Comparison of ENCODE assay signal across 24 cellular contexts in the genomic region with DNA sequence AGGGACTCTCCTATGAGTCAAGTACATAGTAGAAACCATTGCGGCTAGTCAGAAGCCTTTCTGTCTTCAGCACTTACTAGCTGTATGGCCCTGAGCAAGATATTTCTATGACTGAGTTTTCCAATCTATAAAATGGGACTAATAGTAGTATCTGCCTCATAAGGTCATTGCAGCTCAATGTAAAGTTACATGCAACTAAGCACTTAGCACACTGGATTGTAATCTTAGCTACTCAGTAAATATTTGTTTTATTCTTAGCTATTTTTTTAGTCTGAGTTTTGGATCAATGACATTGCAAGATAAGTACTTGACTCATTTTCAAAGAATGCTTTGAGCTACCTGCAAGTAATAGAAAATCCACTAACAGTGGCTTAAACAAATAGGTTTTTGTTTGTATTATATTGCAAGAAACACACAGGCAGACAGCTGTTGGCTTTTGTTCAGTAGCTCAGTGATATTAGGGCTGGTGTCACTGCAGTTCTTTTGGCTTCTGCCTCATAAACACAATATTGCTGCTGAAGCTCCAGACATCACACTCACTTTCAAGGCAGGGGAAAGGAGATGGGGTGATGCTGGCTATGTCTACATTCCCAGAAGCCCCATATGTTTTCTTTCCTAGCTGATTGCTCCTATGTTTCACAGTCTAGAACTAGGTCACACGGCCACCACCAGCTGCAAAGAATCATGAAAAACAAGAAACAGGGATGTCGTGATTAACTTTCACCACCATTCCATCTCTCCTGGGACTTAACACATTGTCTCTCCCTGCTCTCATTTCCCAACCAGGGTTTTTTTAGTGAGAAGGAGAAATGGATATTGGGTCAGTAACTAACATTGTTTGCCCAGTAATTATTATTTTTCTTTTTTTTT. TPM values are rescaled to one million over a fixed set of nuclear protein-coding genes. Genes with fewer than 3 reads are reported as not detected.
DNase-seq lines count a peak whose midpoint lies in the region; ATAC-seq and TF ChIP-seq lines count a peak whose summit lies in the region.
"Had no signal": no experiment of that assay in that cellular context is flagged by ENCODE, and none has a peak within 500 bp of the region (broad histone marks: within the 10 kb centered on the region; RNA-seq: fewer than 3 reads in every experiment).

No MANE protein-coding gene starts in this region.

- no peaks in the 10 kb centered on the region for H3K9me3 ChIP-seq in right atrium auricular region
- H3K9me3 ChIP-seq: body of pancreas, stomach, transverse colon had no signal

- DNase-seq in cardiac septum (ENCODE audit: low spot score), result peak; percentile 9
- DNase-seq in right atrium auricular region (ENCODE audit: low spot score), result no peak
- DNase-seq in SW480 (ENCODE audit: low spot score), result peak; percentile 46
- DNase-seq in kidney tubule cell (ENCODE audit: low spot score), result peak; percentile 56
- no peak for DNase-seq in effector CD4-positive, alpha-beta T cell
- DNase-seq in glutamatergic neuron, result no peak
- no peak for DNase-seq in NCI-H1105 treated with DMSO at 0.1 percent for 48 hours (lab: John Stamatoyannopoulos, UW)
- DNase-seq: ACHN; activated CD4-positive, alpha-beta T cell treated with anti-CD3 and anti-CD28 coated beads, Interleukin-2, amount 50 U/mL, for 48 hours; activated gamma-delta T cell; body of pancreas; C1 segment of cervical spinal cord; DMS 273 treated with DMSO at 0.1 percent for 48 hours; left colon; naive thymus-derived CD8-positive, alpha-beta T cell; NCI-H1105; NCI-H2081 treated with DMSO at 0.1 percent for 48 hours; NCI-H446; right cardiac atrium; stomach; transverse colon had no signal

- no peak overlapping the region for H3K27ac Mint-ChIP-seq in glutamatergic neuron (ENCODE audit: unreplicated experiment)

- H3K36me3 Mint-ChIP-seq in glutamatergic neuron (ENCODE audit: unreplicated experiment), result no peaks in the 10 kb centered on the region
- H3K36me3 Mint-ChIP-seq: naive thymus-derived CD8-positive, alpha-beta T cell had no signal

- peaks cover 4% of the 10 kb centered on the region for H3K4me1 Mint-ChIP-seq in glutamatergic neuron (ENCODE audit: low read depth, unreplicated experiment)

- H3K9me3 Mint-ChIP-seq in glutamatergic neuron (ENCODE audit: unreplicated experiment), result no peaks in the 10 kb centered on the region
- H3K9me3 Mint-ChIP-seq: endodermal cell; naive thymus-derived CD8-positive, alpha-beta T cell had no signal

- no peak overlapping the region for H3K27ac ChIP-seq in right atrium auricular region
- H3K27ac ChIP-seq: body of pancreas, stomach, transverse colon had no signal

- no peak overlapping the region for H3K4me3 ChIP-seq in right atrium auricular region
- H3K4me3 ChIP-seq: body of pancreas, stomach, transverse colon had no signal

- H3K27me3 ChIP-seq in right atrium auricular region, result no peaks in the 10 kb centered on the region
- H3K27me3 ChIP-seq: body of pancreas had no signal

- H3K36me3 ChIP-seq in right atrium auricular region, result no peaks in the 10 kb centered on the region
- H3K36me3 ChIP-seq: stomach, transverse colon had no signal

- peaks cover 0 to 2% of the 10 kb centered on the region in 2 donors for H3K4me1 ChIP-seq in right atrium auricular region
- H3K4me1 ChIP-seq: body of pancreas, stomach, transverse colon had no signal

- TF ChIP-seq CTCF in right atrium auricular region (IDR thresholded peaks at IDR 0.05) (no peak), glutamatergic neuron (IDR thresholded peaks at IDR 0.05; ENCODE audit: partially characterized antibody, unreplicated experiment) (no peak)

- intact Hi-C loops in cardiac septum (cut with DNase I), result no loop called here

- H3K4me3 Mint-ChIP-seq in glutamatergic neuron (ENCODE audit: unreplicated experiment), result no peak overlapping the region
- H3K4me3 Mint-ChIP-seq: endodermal cell; naive thymus-derived CD8-positive, alpha-beta T cell had no signal

- ATAC-seq in GM21390 (IDR thresholded peaks at IDR 0.05; ENCODE audit: unreplicated experiment), result no peak
- ATAC-seq: body of pancreas; left colon; naive thymus-derived CD8-positive, alpha-beta T cell; right cardiac atrium had no signal

- peaks cover 9% of the 10 kb centered on the region for H3K27me3 Mint-ChIP-seq in glutamatergic neuron (ENCODE audit: unreplicated experiment)

RNA-seq across cellular contexts. Expression of gene FAT2, which starts 26.9 kb away (rescaled TPM):
- total RNA-seq in cardiac septum (0.05 TPM), right atrium auricular region (not detected), glutamatergic neuron (ENCODE audit: unreplicated experiment) (0.02 TPM)
- total RNA-seq: body of pancreas; G401; left colon; naive thymus-derived CD8-positive, alpha-beta T cell; transverse colon had no signal

Comparison
In these comparisons a context has a peak if more than half of its experiments do, and no peak if none do; other contexts are left out.
1. DNase-seq: peak in cardiac septum (single experiment), SW480 (single experiment) and kidney tubule cell (single experiment); none in right atrium auricular region (single experiment), effector CD4-positive, alpha-beta T cell (single experiment), glutamatergic neuron (single experiment) and NCI-H1105 treated with DMSO at 0.1 percent for 48 hours (single experiment).